ENCODE assay signal across 1 cellular context in genomic region chr2:96795076-96795475, GRCh38.
TF ChIP-seq lines count a peak whose summit lies in the region.

No MANE protein-coding gene starts in this region.

TF ChIP-seq in GM23338, 12 proteins besides CTCF, POLR2A, EP300 and RAD21 (continued from another document):
- TF ChIP-seq ZNF462 (CRISPR knock-in tag; IDR thresholded peaks at IDR 0.05) (no peak), ZNF114 (CRISPR knock-in tag; IDR thresholded peaks at IDR 0.05) (no peak), ZNF331 (CRISPR knock-in tag; IDR thresholded peaks at IDR 0.05; ENCODE audit: low read depth) (no peak), STAT1 (IDR thresholded peaks at IDR 0.05; ENCODE audit: unreplicated experiment) (no peak), JUNB (IDR thresholded peaks at IDR 0.05; ENCODE audit: unreplicated experiment) (no peak), EZH2phosphoT487 (IDR thresholded peaks at IDR 0.05; ENCODE audit: unreplicated experiment) (no peak), CREB1 (CRISPR knock-in tag; IDR thresholded peaks at IDR 0.05; ENCODE audit: low read depth) (no peak)
